In the genomic region with DNA sequence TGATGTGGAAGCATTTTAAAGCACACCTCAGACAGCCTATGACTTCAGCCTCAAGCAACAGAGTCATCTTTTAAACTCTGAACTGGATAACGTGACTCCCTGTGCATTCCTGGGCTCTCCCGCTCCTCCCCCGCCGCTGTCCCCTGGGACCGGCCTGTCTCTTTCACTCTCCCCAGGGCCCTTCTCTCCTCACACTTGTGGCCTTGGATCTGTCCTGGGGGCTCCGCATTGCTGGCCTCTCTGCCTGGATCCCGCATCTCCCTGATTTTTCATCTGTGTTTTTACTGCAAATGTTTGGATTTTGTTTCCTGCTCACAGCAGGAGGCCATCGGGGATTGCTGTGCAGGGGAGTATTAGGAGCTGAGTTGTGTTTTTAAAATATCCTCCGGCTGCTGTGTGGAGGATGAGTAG, we compare ENCODE assay signal across 15 cellular contexts. TPM values are rescaled to one million over a fixed set of nuclear protein-coding genes. Genes with fewer than 3 reads are reported as not detected.
DNase-seq lines count a peak whose midpoint lies in the region; ATAC-seq and TF ChIP-seq lines count a peak whose summit lies in the region.
"Had no signal": no experiment of that assay in that cellular context is flagged by ENCODE, and none has a peak within 500 bp of the region (broad histone marks: within the 10 kb centered on the region; RNA-seq: fewer than 3 reads in every experiment).

No MANE protein-coding gene starts in this region.

- ATAC-seq in omental fat pad (ENCODE audit: low FRiP score), result peak; percentile 37
- ATAC-seq: natural killer cell treated with Interleukin-12 subunit alpha and Interleukin-12 subunit beta and Interleukin-15 and Interleukin-18, amount 100 ng/mL, for 72 hours had no signal

- no peak for TF ChIP-seq CTCF in omental fat pad (IDR thresholded peaks at IDR 0.05)

- DNase-seq in AG08395 (ENCODE audit: low spot score) (peak; percentile 69), HuH-7 (ENCODE audit: low spot score) (peak; percentile 46), fibroblast of peridontal ligament (ENCODE audit: extremely low read depth) (peak; percentile 33), omental fat pad (ENCODE audit: low spot score) (no peak), cerebellar cortex (ENCODE audit: low spot score) (no peak), NCI-H2196 treated with DMSO at 0.1 percent for 48 hours (lab: John Stamatoyannopoulos, UW; ENCODE audit: unreplicated experiment) (no peak), NCI-H2227 (lab: John Stamatoyannopoulos, UW; ENCODE audit: unreplicated experiment) (no peak), COLO668 (lab: John Stamatoyannopoulos, UW; ENCODE audit: unreplicated experiment) (no peak)
- DNase-seq: activated CD4-positive, alpha-beta T cell treated with anti-CD3 and anti-CD28 coated beads, Interleukin-2, amount 10 ng/mL, durations not matched to agents 7 days and 5 days; activated effector memory CD4-positive, alpha-beta T cell treated with anti-CD3 and anti-CD28 coated beads, Interleukin-2, amount 50 U/mL, for 16 hours; C1 segment of cervical spinal cord; esophagus squamous epithelium; MG63; NCI-H2171 treated with DMSO at 0.1 percent for 48 hours had no signal

RNA-seq across cellular contexts. Expression of a gene that starts 15.4 kb away (rescaled TPM):
- 10 to 100 TPM; 16.4 to 31.2 (median 23.8) TPM for total RNA-seq in omental fat pad

RNA-seq across cellular contexts. Expression of a gene that starts 43.2 kb away (rescaled TPM):
- total RNA-seq in omental fat pad, result 10 to 100 TPM; 19.5 to 47.1 (median 32.1) TPM

RNA-seq across cellular contexts. Expression of a gene that starts 56.1 kb away (rescaled TPM):
- 10 to 100 TPM; 18.0 to 44.5 (median 34.6) TPM for total RNA-seq in omental fat pad

Comparison
In these comparisons a context has a peak if more than half of its experiments do, and no peak if none do; other contexts are left out.
1. DNase-seq: peak in AG08395 (single experiment), HuH-7 (single experiment) and fibroblast of peridontal ligament (single experiment); none in omental fat pad (single experiment), cerebellar cortex (single experiment), NCI-H2196 treated with DMSO at 0.1 percent for 48 hours (single experiment), NCI-H2227 (single experiment) and COLO668 (single experiment).